Comparison of ENCODE assay signal across 8 cellular contexts in the genomic region with DNA sequence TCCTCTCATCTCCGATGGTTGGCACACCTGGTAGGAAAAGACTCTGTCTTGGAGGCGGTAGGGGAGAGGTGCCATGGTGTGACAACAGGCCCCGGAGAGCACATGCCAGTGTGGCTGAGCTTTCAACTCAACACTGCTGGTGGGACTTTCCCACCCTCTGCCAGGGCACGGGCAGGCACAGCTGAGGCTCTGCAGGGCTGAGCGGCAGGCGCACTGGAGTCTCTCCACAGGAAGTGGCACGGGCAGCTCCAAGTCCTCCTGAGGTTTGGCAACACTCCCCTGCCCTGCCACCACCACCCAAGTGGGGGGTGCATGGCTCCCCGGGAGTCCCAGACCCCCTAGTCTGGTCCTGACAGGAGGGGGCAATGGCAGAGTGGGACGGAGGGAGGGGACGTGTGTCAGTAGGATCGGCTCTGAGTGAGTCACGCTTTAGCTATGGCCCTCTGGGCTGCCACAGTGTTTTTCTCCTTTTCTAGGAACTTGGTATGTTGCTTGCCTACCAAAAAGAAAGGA. TPM values are rescaled to one million over a fixed set of nuclear protein-coding genes. Genes with fewer than 3 reads are reported as not detected.
DNase-seq lines count a peak whose midpoint lies in the region; ATAC-seq and TF ChIP-seq lines count a peak whose summit lies in the region.

No MANE protein-coding gene starts in this region.

- peaks cover 8 to 25% of the 10 kb centered on the region in 2 donors for H3K36me3 Mint-ChIP-seq in naive B cell

- no peak for TF ChIP-seq CTCF in coronary artery (IDR thresholded peaks at IDR 0.05)

- peak; percentile 81 to 87 for ATAC-seq in activated CD4-positive, CD25-positive, alpha-beta regulatory T cell treated with anti-CD3 and anti-CD28 coated beads, Interleukin-2, amount 50 U/mL, for 24 hours
- peak; percentile 88 to 89 for ATAC-seq in naive B cell (ENCODE audit: low read depth in 2 of 2)

- peak overlapping the region; percentile 76 to 91 for H3K27ac ChIP-seq in coronary artery

- H3K4me1 Mint-ChIP-seq in naive B cell: peaks cover 14 to 30% (median 18%) of the 10 kb centered on the region in 3 donors

- no peaks in the 10 kb centered on the region for H3K27me3 Mint-ChIP-seq in naive B cell

- DNase-seq in GF-D8 (lab: John Stamatoyannopoulos, UW) (peak; percentile 33), coronary artery (ENCODE audit: low spot score) (peak; percentile 85), naive B cell (no peak), retina (no peak), cerebellum (ENCODE audit: low spot score) (no peak), KBM-7 (no peak), NOMO-1 treated with dmso at 0.1 percent for 144 hours (lab: John Stamatoyannopoulos, UW; ENCODE audit: unreplicated experiment) (no peak)

- H3K4me3 ChIP-seq in coronary artery: peak overlapping the region; percentile 45

- in situ Hi-C loops in KBM-7 (cut with MboI; ENCODE audit: low pct_unique_long_range_greater_than_20kb, low sequenced_read_pairs): no loop called here

- peak overlapping the region in 3 of 8 donors; percentile 8 to 55 (median 28) for H3K4me3 Mint-ChIP-seq in naive B cell

- H3K27ac Mint-ChIP-seq in naive B cell: peak overlapping the region in 5 of 6 donors; percentile 48 to 88 (median 77)

- H3K9me3 Mint-ChIP-seq in naive B cell: no peaks in the 10 kb centered on the region

RNA-seq across cellular contexts. Expression of a gene that starts 27.3 kb away (rescaled TPM):
- 1 to 10 TPM in 1 of 6 donors, under 1 TPM in 3, not detected in 2; 0.52 to 1.3 (median 0.74) TPM for polyA plus RNA-seq in naive B cell (ENCODE audit: low read depth in 6 of 6)
- total RNA-seq in cerebellum: 5.1 TPM

RNA-seq across cellular contexts. Expression of a gene that starts 35.0 kb away (rescaled TPM):
- 100 to 1,000 TPM in 1 of 6 donors, 10 to 100 TPM in 5; 62.3 to 105 (median 73.3) TPM for polyA plus RNA-seq in naive B cell (ENCODE audit: low read depth in 6 of 6)
- total RNA-seq in cerebellum: 12.2 TPM

RNA-seq across cellular contexts. Expression of a gene that starts 44.5 kb away (rescaled TPM):
- under 1 TPM in 4 of 6 donors, not detected in 2; 0.23 to 0.51 (median 0.36) TPM for polyA plus RNA-seq in naive B cell (ENCODE audit: low read depth in 6 of 6)
- total RNA-seq in cerebellum: 5.4 TPM

RNA-seq across cellular contexts. Expression of a gene that starts 47.0 kb away (rescaled TPM):
- 100 to 1,000 TPM; 358 to 480 (median 448) TPM for polyA plus RNA-seq in naive B cell (ENCODE audit: low read depth in 6 of 6)
- 3.5 TPM for total RNA-seq in cerebellum

Comparison
In these comparisons a context has a peak if more than half of its experiments do, and no peak if none do; other contexts are left out.
1. DNase-seq: peak in GF-D8 (single experiment) and coronary artery (single experiment); none in naive B cell (single experiment), retina (single experiment), cerebellum (single experiment), KBM-7 (single experiment) and NOMO-1 treated with dmso at 0.1 percent for 144 hours (single experiment).